In genomic region chr6:132354517-132355167, GRCh38 we compare ENCODE assay signal across 9 cellular contexts.
A peak's percentile ranks its signal among the peaks of the same experiment; 100 is the strongest.
DNase-seq lines count a peak whose midpoint lies in the region; ATAC-seq and TF ChIP-seq lines count a peak whose summit lies in the region.
"Had no signal": no experiment of that assay in that cellular context is flagged by ENCODE, and none has a peak within 500 bp of the region (broad histone marks: within the 10 kb centered on the region; RNA-seq: fewer than 3 reads in every experiment).

No MANE protein-coding gene starts in this region.

- no peak for TF ChIP-seq CTCF in RWPE1 (conservative IDR thresholded peaks at IDR 0.05; ENCODE audit: low read depth)

- H3K9me3 Mint-ChIP-seq in stimulated activated naive B cell treated with anti-CD40 and anti-IgM and Interleukin-4, amounts not matched to agents 10 μg/mL and 1 μg/mL and 100 μg/mL, for 72 hours: peaks cover 20 to 25% of the 10 kb centered on the region in 2 donors

- H3K27ac Mint-ChIP-seq in stimulated activated naive B cell treated with anti-CD40 and anti-IgM and Interleukin-4, amounts not matched to agents 10 μg/mL and 1 μg/mL and 100 μg/mL, for 72 hours: peak overlapping the region; percentile 97

- H3K36me3 Mint-ChIP-seq in stimulated activated naive B cell treated with anti-CD40 and anti-IgM and Interleukin-4, amounts not matched to agents 10 μg/mL and 1 μg/mL and 100 μg/mL, for 72 hours: peaks cover 35 to 38% of the 10 kb centered on the region in 2 donors

- POLR2A ChIA-PET in RWPE1 (lab: Yijun Ruan, JAX; ENCODE audit: low non-redundant PET): no interaction called here

- DNase-seq in NCI-H748 (lab: John Stamatoyannopoulos, UW; ENCODE audit: unreplicated experiment): peak; percentile 29
- no peak for DNase-seq in NCI-H748 treated with DMSO at 0.1 percent for 48 hours (lab: John Stamatoyannopoulos, UW)
- peak; percentile 4 for DNase-seq in RWPE1 (ENCODE audit: low spot score)
- peak; percentile 27 for DNase-seq in central memory CD4-positive, alpha-beta T cell
- peak; percentile 87 for DNase-seq in stimulated activated naive B cell treated with anti-CD40 and anti-IgM and Interleukin-4, amounts not matched to agents 10 μg/mL and 1 μg/mL and 100 μg/mL, for 72 hours
- DNase-seq in AML-193 (lab: John Stamatoyannopoulos, UW): no peak
- no peak for DNase-seq in NCI-H526 (lab: John Stamatoyannopoulos, UW)

- peak overlapping the region; percentile 73 for H3K4me3 Mint-ChIP-seq in stimulated activated naive B cell treated with anti-CD40 and anti-IgM and Interleukin-4, amounts not matched to agents 10 μg/mL and 1 μg/mL and 100 μg/mL, for 72 hours

- CTCF ChIA-PET in RWPE1 (lab: Yijun Ruan, JAX): no interaction called here

- peaks cover 42 to 68% of the 10 kb centered on the region in 2 donors for H3K4me1 Mint-ChIP-seq in stimulated activated naive B cell treated with anti-CD40 and anti-IgM and Interleukin-4, amounts not matched to agents 10 μg/mL and 1 μg/mL and 100 μg/mL, for 72 hours

- peak; percentile 92 to 93 for ATAC-seq in stimulated activated naive B cell treated with anti-CD40 and anti-IgM and Interleukin-4, amounts not matched to agents 10 μg/mL and 1 μg/mL and 100 μg/mL, for 72 hours (replicated peaks)
- ATAC-seq in GM18868 (IDR thresholded peaks at IDR 0.05; ENCODE audit: unreplicated experiment): no peak

- no peaks in the 10 kb centered on the region for H3K27me3 Mint-ChIP-seq in stimulated activated naive B cell treated with anti-CD40 and anti-IgM and Interleukin-4, amounts not matched to agents 10 μg/mL and 1 μg/mL and 100 μg/mL, for 72 hours

- H3K27ac ChIP-seq in RWPE1: no peak overlapping the region
- H3K27ac ChIP-seq: SK-N-MC had no signal

Comparison
In these comparisons a context has a peak if more than half of its experiments do, and no peak if none do; other contexts are left out.
1. DNase-seq: peak in NCI-H748 (single experiment), RWPE1 (single experiment), central memory CD4-positive, alpha-beta T cell (single experiment) and stimulated activated naive B cell treated with anti-CD40 and anti-IgM and Interleukin-4, amounts not matched to agents 10 μg/mL and 1 μg/mL and 100 μg/mL, for 72 hours (single experiment); none in NCI-H748 treated with DMSO at 0.1 percent for 48 hours (single experiment), AML-193 (0 of 2) and NCI-H526 (0 of 2).